ENCODE assay signal across 22 cellular contexts in genomic region chr2:23761638-23762037, GRCh38.
DNase-seq lines count a peak whose midpoint lies in the region; ATAC-seq and TF ChIP-seq lines count a peak whose summit lies in the region.
"Had no signal": no experiment of that assay in that cellular context is flagged by ENCODE, and none has a peak within 500 bp of the region (broad histone marks: within the 10 kb centered on the region; RNA-seq: fewer than 3 reads in every experiment).

No MANE protein-coding gene starts in this region.

- in situ Hi-C loops in KBM-7 (cut with MboI; ENCODE audit: low pct_unique_long_range_greater_than_20kb, low sequenced_read_pairs): no loop called here

- no peaks in the 10 kb centered on the region for H3K27me3 ChIP-seq in naive thymus-derived CD4-positive, alpha-beta T cell (ENCODE audit: control insufficient read depth in 2 of 2, insufficient read depth in 2 of 2, low read length in 2 of 2)
- H3K27me3 ChIP-seq in dorsolateral prefrontal cortex: no peaks in the 10 kb centered on the region
- H3K27me3 ChIP-seq: BLaER1 had no signal

- H3K4me1 ChIP-seq in naive thymus-derived CD4-positive, alpha-beta T cell (ENCODE audit: control insufficient read depth in 2 of 2, insufficient read depth in 2 of 2, low read length in 2 of 2): peaks cover 0 to 8% of the 10 kb centered on the region in 2 donors
- H3K4me1 ChIP-seq: BLaER1 had no signal

- no peak overlapping the region for H3K27ac ChIP-seq in naive thymus-derived CD4-positive, alpha-beta T cell (ENCODE audit: low read depth, low read length)
- no peak overlapping the region for H3K27ac ChIP-seq in dorsolateral prefrontal cortex
- H3K27ac ChIP-seq: BLaER1 had no signal

- no peak overlapping the region for H3K4me3 Mint-ChIP-seq in T-helper 2 cell treated with Interferon-gamma antibody and Interleukin-4, amounts not matched to agents 5 μg/mL and 100 μg/mL, for 36 hours
- H3K4me3 Mint-ChIP-seq in activated CD8-positive, alpha-beta T cell treated with anti-CD3 and anti-CD28 coated beads for 36 hours: no peak overlapping the region
- no peak overlapping the region for H3K4me3 Mint-ChIP-seq in naive thymus-derived CD4-positive, alpha-beta T cell
- H3K4me3 Mint-ChIP-seq: activated naive CD8-positive, alpha-beta T cell; GM23338; naive B cell had no signal

- TF ChIP-seq CTCF in activated CD8-positive, alpha-beta T cell treated with anti-CD3 and anti-CD28 coated beads for 36 hours (IDR thresholded peaks at IDR 0.05): no peak
- no peak for TF ChIP-seq CTCF in dorsolateral prefrontal cortex (IDR thresholded peaks at IDR 0.05 in 54 of 56, conservative IDR thresholded peaks at IDR 0.05 in 2 of 56; ENCODE audit: low read depth in 1 of 56, partially characterized antibody in 56 of 56)

- no peaks in the 10 kb centered on the region for H3K9me3 Mint-ChIP-seq in T-helper 2 cell treated with Interferon-gamma antibody and Interleukin-4, amounts not matched to agents 5 μg/mL and 100 μg/mL, for 36 hours
- H3K9me3 Mint-ChIP-seq in activated CD8-positive, alpha-beta T cell treated with anti-CD3 and anti-CD28 coated beads for 36 hours: no peaks in the 10 kb centered on the region
- H3K9me3 Mint-ChIP-seq in naive thymus-derived CD4-positive, alpha-beta T cell: no peaks in the 10 kb centered on the region
- H3K9me3 Mint-ChIP-seq: GM23338, naive B cell had no signal

- peak overlapping the region; percentile 28 for H3K27ac Mint-ChIP-seq in T-helper 2 cell treated with Interferon-gamma antibody and Interleukin-4, amounts not matched to agents 5 μg/mL and 100 μg/mL, for 36 hours
- H3K27ac Mint-ChIP-seq in activated CD8-positive, alpha-beta T cell treated with anti-CD3 and anti-CD28 coated beads for 36 hours: peak overlapping the region; percentile 8
- peak overlapping the region in 6 of 9 donors; percentile 1 to 75 (median 45) for H3K27ac Mint-ChIP-seq in naive thymus-derived CD4-positive, alpha-beta T cell
- H3K27ac Mint-ChIP-seq: activated naive CD8-positive, alpha-beta T cell; GM23338 had no signal

- CTCF ChIA-PET in activated CD8-positive, alpha-beta T cell treated with anti-CD3 and anti-CD28 coated beads for 36 hours (lab: Charles Lee): interaction anchor here (0.9 to 2.6 kb wide), 3 partner anchors 13 to 144 kb away, joined by 3 to 5 read pairs (median 4); no protein-coding TSS in a partner anchor
- CTCF ChIA-PET in naive thymus-derived CD4-positive, alpha-beta T cell (lab: Charles Lee): no interaction called here

- H3K36me3 Mint-ChIP-seq in T-helper 2 cell treated with Interferon-gamma antibody and Interleukin-4, amounts not matched to agents 5 μg/mL and 100 μg/mL, for 36 hours (ENCODE audit: low read depth): peaks cover 11% of the 10 kb centered on the region
- peaks cover 20% of the 10 kb centered on the region for H3K36me3 Mint-ChIP-seq in activated CD8-positive, alpha-beta T cell treated with anti-CD3 and anti-CD28 coated beads for 36 hours (ENCODE audit: low read depth)
- peaks cover 10 to 55% (median 33%) of the 10 kb centered on the region in 5 donors for H3K36me3 Mint-ChIP-seq in naive thymus-derived CD4-positive, alpha-beta T cell

- POLR2A ChIA-PET in activated CD8-positive, alpha-beta T cell treated with anti-CD3 and anti-CD28 coated beads for 36 hours (lab: Charles Lee): no interaction called here
- POLR2A ChIA-PET in naive thymus-derived CD4-positive, alpha-beta T cell (lab: Charles Lee): interaction anchor here (0.6 kb wide), 1 partner anchor 1122 kb away, joined by 3 read pairs; no protein-coding TSS in a partner anchor

- no peaks in the 10 kb centered on the region for H3K9me3 ChIP-seq in naive thymus-derived CD4-positive, alpha-beta T cell (ENCODE audit: control insufficient read depth in 2 of 3, low read length in 3 of 3)
- H3K9me3 ChIP-seq: BLaER1, SK-N-SH had no signal

- intact Hi-C loops in activated CD8-positive, alpha-beta T cell treated with anti-CD3 and anti-CD28 coated beads for 36 hours (cut with micrococcal nuclease): no loop called here
- intact Hi-C loops in naive thymus-derived CD4-positive, alpha-beta T cell (cut with micrococcal nuclease): no loop called here
- intact Hi-C loops in dorsolateral prefrontal cortex (cut with DNase I): no loop called here

- H3K36me3 ChIP-seq in naive thymus-derived CD4-positive, alpha-beta T cell (ENCODE audit: control insufficient read depth in 2 of 3, insufficient read depth in 3 of 3, low read length in 3 of 3): peaks cover 5 to 19% (median 7%) of the 10 kb centered on the region in 3 experiments

- no peak for ATAC-seq in activated CD8-positive, alpha-beta T cell treated with anti-CD3 and anti-CD28 coated beads for 36 hours
- ATAC-seq in naive thymus-derived CD4-positive, alpha-beta T cell: no peak
- ATAC-seq: GM23338 had no signal

- DNase-seq in T-helper 2 cell treated with Interferon-gamma antibody and Interleukin-4, amounts not matched to agents 5 μg/mL and 100 μg/mL, for 36 hours (ENCODE audit: low spot score): no peak
- DNase-seq in T-helper 2 cell (no peak), KBM-7 (peak; percentile 13), medulla oblongata (ENCODE audit: extremely low spot score) (no peak), dorsolateral prefrontal cortex (no peak), GM19240 (ENCODE audit: insufficient read length, low spot score) (no peak)
- no peak for DNase-seq in activated CD8-positive, alpha-beta T cell treated with anti-CD3 and anti-CD28 coated beads for 36 hours
- no peak for DNase-seq in naive thymus-derived CD4-positive, alpha-beta T cell
- DNase-seq: activated T-cell treated with anti-CD3 and anti-CD28 coated beads, Interleukin-2, amount 50 U/mL, for 1 hour; DMS 273 treated with DMSO at 0.1 percent for 48 hours; KG1; mammary epithelial cell; naive B cell; NCI-H1105; NCI-H526; SK-N-SH; stimulated activated CD4-positive, alpha-beta T cell treated with anti-CD3 and anti-CD28 coated beads, Interleukin-1b, Interleukin-23, amount 100 ng/mL, for 48 hours; stimulated activated naive CD4-positive, alpha-beta T cell treated with Interleukin-2 at 50 U/mL for 16 hours; trophoblast cell had no signal

- peaks cover 7% of the 10 kb centered on the region for H3K4me1 Mint-ChIP-seq in T-helper 2 cell treated with Interferon-gamma antibody and Interleukin-4, amounts not matched to agents 5 μg/mL and 100 μg/mL, for 36 hours (ENCODE audit: low read depth)
- peaks cover 4% of the 10 kb centered on the region for H3K4me1 Mint-ChIP-seq in activated CD8-positive, alpha-beta T cell treated with anti-CD3 and anti-CD28 coated beads for 36 hours (ENCODE audit: low read depth)
- H3K4me1 Mint-ChIP-seq in naive thymus-derived CD4-positive, alpha-beta T cell: peaks cover 11 to 27% (median 20%) of the 10 kb centered on the region in 7 donors

- no peak overlapping the region for H3K4me3 ChIP-seq in naive thymus-derived CD4-positive, alpha-beta T cell (ENCODE audit: low read length)
- no peak overlapping the region for H3K4me3 ChIP-seq in dorsolateral prefrontal cortex
- H3K4me3 ChIP-seq: BLaER1, GM23338 had no signal

- H3K27me3 Mint-ChIP-seq in T-helper 2 cell treated with Interferon-gamma antibody and Interleukin-4, amounts not matched to agents 5 μg/mL and 100 μg/mL, for 36 hours (ENCODE audit: low read depth): no peaks in the 10 kb centered on the region
- no peaks in the 10 kb centered on the region for H3K27me3 Mint-ChIP-seq in activated CD8-positive, alpha-beta T cell treated with anti-CD3 and anti-CD28 coated beads for 36 hours
- H3K27me3 Mint-ChIP-seq in naive thymus-derived CD4-positive, alpha-beta T cell: no peaks in the 10 kb centered on the region
- H3K27me3 Mint-ChIP-seq: activated naive CD8-positive, alpha-beta T cell; naive B cell had no signal
